Comparison of ENCODE assay signal across 14 cellular contexts in genomic region chr1:119635801-119636390, GRCh38. TPM values are rescaled to one million over a fixed set of nuclear protein-coding genes. Genes with fewer than 3 reads are reported as not detected.
DNase-seq lines count a peak whose midpoint lies in the region; ATAC-seq and TF ChIP-seq lines count a peak whose summit lies in the region.
"Had no signal": no experiment of that assay in that cellular context is flagged by ENCODE, and none has a peak within 500 bp of the region (broad histone marks: within the 10 kb centered on the region; RNA-seq: fewer than 3 reads in every experiment).

No MANE protein-coding gene starts in this region.

- H3K18ac ChIP-seq in mesendoderm (ENCODE audit: low read length): no peak overlapping the region

- peak overlapping the region; percentile 83 to 93 for H3K27ac ChIP-seq in right atrium auricular region
- no peak overlapping the region for H3K27ac ChIP-seq in mesendoderm (ENCODE audit: low read depth, low read length)

- H2BK120ac ChIP-seq in mesendoderm (ENCODE audit: low read depth, low read length): no peak overlapping the region

- H4K8ac ChIP-seq in mesendoderm (ENCODE audit: low read depth, low read length): no peak overlapping the region

- H2AK5ac ChIP-seq in mesendoderm (ENCODE audit: low read length): no peak overlapping the region

- no peak overlapping the region for H2BK5ac ChIP-seq in mesendoderm (ENCODE audit: low read length)

- ATAC-seq in Right ventricle myocardium superior (ENCODE audit: poor library complexity): no peak
- peak; percentile 73 for ATAC-seq in HG03064 (IDR thresholded peaks at IDR 0.05; ENCODE audit: low read depth, unreplicated experiment)
- ATAC-seq in omental fat pad (ENCODE audit: low FRiP score): no peak
- ATAC-seq: natural killer cell, SK-N-SH treated with all-trans-retinoic acid at 6 μM for 48 hours had no signal

- no peak overlapping the region for H3K9ac ChIP-seq in mesendoderm (ENCODE audit: low read length)

- H3K79me1 ChIP-seq in mesendoderm (ENCODE audit: low read length): peaks cover 24% of the 10 kb centered on the region

- H3K4me1 ChIP-seq in right atrium auricular region: peaks cover 0 to 74% of the 10 kb centered on the region in 2 donors
- H3K4me1 ChIP-seq in mesendoderm (ENCODE audit: control insufficient read depth, low read depth, low read length): peaks cover 12% of the 10 kb centered on the region

- TF ChIP-seq CTCF in right atrium auricular region (IDR thresholded peaks at IDR 0.05) (no peak), choroid plexus epithelial cell (conservative IDR thresholded peaks at IDR 0.05; ENCODE audit: low read depth, low read length) (no peak), omental fat pad (IDR thresholded peaks at IDR 0.05) (no peak)

- H3K79me2 ChIP-seq in mesendoderm (ENCODE audit: control insufficient read depth, insufficient read depth, low read length): peaks cover 74% of the 10 kb centered on the region

- intact Hi-C loops in Right ventricle myocardium superior (cut with DNase I): no loop called here

- no peak overlapping the region for H3K4me2 ChIP-seq in mesendoderm (ENCODE audit: low read length)

- no peak overlapping the region for H3K23ac ChIP-seq in mesendoderm (ENCODE audit: low read length)

- no peak overlapping the region for H2BK15ac ChIP-seq in mesendoderm (replicated peaks; ENCODE audit: low read depth)

- no CpG with 5 or more reads among the region's 7 CpGs for WGBS in mesendoderm (ENCODE audit: extremely low coverage, insufficient coverage, low lambda C conversion rate)

- no peak overlapping the region for H4K5ac ChIP-seq in mesendoderm (ENCODE audit: low read length)

- no peak overlapping the region for H3K56ac ChIP-seq in mesendoderm (ENCODE audit: low read length)

- no peak overlapping the region for H3K4ac ChIP-seq in mesendoderm (ENCODE audit: low read depth, low read length)

- H3K27me3 ChIP-seq in right atrium auricular region (no peaks in the 10 kb centered on the region), mesendoderm (ENCODE audit: insufficient read depth, low read length, poor library complexity) (no peaks in the 10 kb centered on the region)

- H3K9me3 ChIP-seq in right atrium auricular region: no peaks in the 10 kb centered on the region

- no peaks in the 10 kb centered on the region for H3K36me3 ChIP-seq in right atrium auricular region
- no peaks in the 10 kb centered on the region for H3K36me3 ChIP-seq in mesendoderm (ENCODE audit: control insufficient read depth, insufficient read depth, low read length)

- DNase-seq in right atrium auricular region (ENCODE audit: low spot score) (no peak), Right ventricle myocardium superior (no peak), choroid plexus epithelial cell (ENCODE audit: low read depth) (peak; percentile 55), occipital lobe (lab: John Stamatoyannopoulos, UW) (no peak), mesendoderm (no peak), omental fat pad (ENCODE audit: low spot score) (no peak)
- DNase-seq in stimulated activated CD4-positive, alpha-beta T cell treated with anti-CD3 and anti-CD28 coated beads, Interleukin-1b, Interleukin-23, amount 100 ng/mL, for 48 hours: no peak
- DNase-seq: activated CD4-positive, alpha-beta memory T cell treated with anti-CD3 and anti-CD28 coated beads for 36 hours; DND-41; endodermal cell; natural killer cell; NCI-H526 treated with DMSO at 0.1 percent for 48 hours had no signal

- H3K4me3 ChIP-seq in right atrium auricular region (no peak overlapping the region), choroid plexus epithelial cell (ENCODE audit: low read depth, low read length) (no peak overlapping the region), mesendoderm (ENCODE audit: low read length) (no peak overlapping the region)

RNA-seq across cellular contexts. Expression of gene ZNF697, which starts 12.2 kb away (rescaled TPM):
- total RNA-seq in right atrium auricular region (10 to 100 TPM in 1 of 2 donors, 1 to 10 TPM in 1; 9.5 to 14.8 TPM), Right ventricle myocardium superior (9.2 TPM), occipital lobe (31.8 TPM), omental fat pad (10 to 100 TPM in 1 of 4 donors, 1 to 10 TPM in 3; 6.5 to 13.1 (median 8.8) TPM)
- polyA plus RNA-seq in mesendoderm (2013, experiment 1 of 2): 18.1 TPM
- 18.1 TPM for polyA plus RNA-seq in mesendoderm (2013, experiment 2 of 2)
